ENCODE assay signal across 10 cellular contexts in the genomic region with DNA sequence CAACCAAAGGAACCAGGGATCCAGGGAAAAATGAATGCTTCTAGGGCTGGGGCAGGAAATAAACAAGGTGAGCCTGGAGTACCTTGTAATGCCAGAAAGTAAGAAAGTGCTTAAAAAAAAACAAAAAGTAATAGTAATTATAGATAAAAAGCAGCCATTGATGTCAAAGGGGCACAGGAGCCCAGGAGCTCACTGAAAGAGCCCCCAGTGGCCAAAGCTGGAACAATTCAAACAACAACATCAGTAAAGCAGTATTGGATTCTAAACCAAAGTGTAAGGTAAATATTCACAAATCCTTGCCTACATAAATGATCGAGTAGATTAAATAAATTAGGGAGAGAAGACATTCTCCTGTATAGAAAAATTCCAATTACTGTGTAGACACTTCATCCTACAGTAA.
DNase-seq lines count a peak whose midpoint lies in the region; ATAC-seq and TF ChIP-seq lines count a peak whose summit lies in the region.
"Had no signal": no experiment of that assay in that cellular context is flagged by ENCODE, and none has a peak within 500 bp of the region (broad histone marks: within the 10 kb centered on the region; RNA-seq: fewer than 3 reads in every experiment).

No MANE protein-coding gene starts in this region.

- H2AFZ ChIP-seq in Loucy (ENCODE audit: low read length) = no peak overlapping the region
- H2AFZ ChIP-seq in osteoblast (ENCODE audit: low read length) = no peak overlapping the region

- no peak overlapping the region for H3K27ac ChIP-seq in osteoblast (ENCODE audit: low read depth, low read length)
- H3K27ac ChIP-seq: sigmoid colon had no signal

- H4K20me1 ChIP-seq in Loucy (ENCODE audit: insufficient read depth, low read length, poor library complexity, severe bottlenecking) (no peaks in the 10 kb centered on the region), osteoblast (ENCODE audit: insufficient read depth, low read length) (no peaks in the 10 kb centered on the region)

- TF ChIP-seq CTCF in Loucy (conservative IDR thresholded peaks at IDR 0.05; ENCODE audit: low read length) (peak; percentile 60), cardiac fibroblast (IDR thresholded peaks at IDR 0.05; ENCODE audit: low read depth, low read length) (peak; percentile 60), osteoblast (IDR thresholded peaks at IDR 0.05; ENCODE audit: extremely low read depth, low read depth, low read length) (peak; percentile 48)

- DNase-seq in NCI-H82 (lab: John Stamatoyannopoulos, UW) (peak; percentile 32), NCI-H82 treated with DMSO at 0.1 percent for 48 hours (lab: John Stamatoyannopoulos, UW; ENCODE audit: unreplicated experiment) (no peak), cardiac fibroblast (ENCODE audit: low read depth in 2 of 2) (peak in 1 of 2 donors; percentile 14), osteoblast (ENCODE audit: insufficient read length, low spot score, missing footprints) (peak; percentile 43), activated gamma-delta T cell (lab: John Stamatoyannopoulos, UW) (no peak), SIG-M5 (lab: John Stamatoyannopoulos, UW) (no peak)
- DNase-seq: NCI-H1436 treated with DMSO at 0.1 percent for 48 hours, sigmoid colon had no signal

- no peak overlapping the region for H3K4me3 ChIP-seq in Loucy (ENCODE audit: low read length, poor library complexity, severe bottlenecking)
- H3K4me3 ChIP-seq in cardiac fibroblast (replicated peaks in 1 of 2; ENCODE audit: low read depth in 2 of 2, low read length in 2 of 2) = no peak overlapping the region
- H3K4me3 ChIP-seq in osteoblast (ENCODE audit: insufficient read depth, low read length) = no peak overlapping the region
- H3K4me3 ChIP-seq: sigmoid colon had no signal

- H3K9me2 ChIP-seq in Loucy (replicated peaks; ENCODE audit: low read depth, low read length) = no peaks in the 10 kb centered on the region

- H3K4me1 ChIP-seq in Loucy (ENCODE audit: insufficient read depth, low read length, poor library complexity, severe bottlenecking) (no peaks in the 10 kb centered on the region), osteoblast (ENCODE audit: insufficient read depth, low read length) (no peaks in the 10 kb centered on the region)
- H3K4me1 ChIP-seq: sigmoid colon had no signal

- no peaks in the 10 kb centered on the region for H3K27me3 ChIP-seq in Loucy (ENCODE audit: insufficient read depth, low read length, poor library complexity, severe bottlenecking)
- no peaks in the 10 kb centered on the region for H3K27me3 ChIP-seq in osteoblast (ENCODE audit: insufficient read depth, low read length)
- H3K27me3 ChIP-seq: sigmoid colon had no signal

- no peak overlapping the region for H3K9ac ChIP-seq in Loucy (ENCODE audit: low read depth, low read length, poor library complexity, severe bottlenecking)

- H3K79me2 ChIP-seq in Loucy (ENCODE audit: insufficient read depth, low read length) (no peaks in the 10 kb centered on the region), osteoblast (ENCODE audit: insufficient read depth, low read length) (no peaks in the 10 kb centered on the region)

- H3K4me2 ChIP-seq in Loucy (ENCODE audit: low read depth, low read length, poor library complexity, severe bottlenecking) (no peak overlapping the region), osteoblast (ENCODE audit: insufficient read depth, low read length) (no peak overlapping the region)

- no peaks in the 10 kb centered on the region for H3F3A ChIP-seq in Loucy (ENCODE audit: low read depth)

- no peaks in the 10 kb centered on the region for H3K36me3 ChIP-seq in Loucy (ENCODE audit: insufficient read depth, low read length)
- H3K36me3 ChIP-seq in osteoblast (ENCODE audit: insufficient read depth, low read length) = no peaks in the 10 kb centered on the region
- H3K36me3 ChIP-seq: sigmoid colon had no signal

- ATAC-seq in HG03095 (IDR thresholded peaks at IDR 0.05; ENCODE audit: unreplicated experiment) = no peak

- H3K9me3 ChIP-seq in Loucy (ENCODE audit: insufficient read depth, low read depth, low read length) (peaks cover 5% of the 10 kb centered on the region; the same call in 1 of the 2 replicates), osteoblast (ENCODE audit: low read depth, low read length) (no peaks in the 10 kb centered on the region)

Comparison
In these comparisons a context has a peak if more than half of its experiments do, and no peak if none do; other contexts are left out.
1. DNase-seq: peak in NCI-H82 (single experiment) and osteoblast (single experiment); none in NCI-H82 treated with DMSO at 0.1 percent for 48 hours (single experiment), activated gamma-delta T cell (single experiment) and SIG-M5 (single experiment).
2. Peak in every context shown above with its lines, with median percentiles within 50 percentile points of each other: CTCF ChIP-seq.